In the genomic region with DNA sequence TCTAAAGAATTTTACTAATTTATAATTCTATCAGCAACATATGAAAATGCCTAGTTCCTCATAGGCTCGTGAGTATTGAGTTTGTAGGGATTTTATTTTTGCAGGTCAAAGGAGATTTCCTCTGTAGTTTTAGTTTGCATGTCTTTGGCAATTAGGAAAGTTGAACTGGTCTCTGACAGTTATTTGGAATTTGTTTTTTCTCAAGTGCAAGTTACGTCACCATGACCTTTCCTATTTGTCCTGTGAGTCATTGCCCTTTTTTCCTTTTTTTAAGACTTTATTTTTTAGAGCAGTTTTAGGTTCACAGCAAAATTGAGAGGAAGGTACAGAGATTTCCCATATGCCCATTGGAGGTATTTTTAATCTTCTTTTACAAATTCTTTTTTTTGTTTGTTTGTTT, we compare ENCODE assay signal across 1 cellular context.
TF ChIP-seq lines count a peak whose summit lies in the region.

No MANE protein-coding gene starts in this region.

TF ChIP-seq in HepG2, 621 proteins besides CTCF, POLR2A, EP300 and RAD21 (continued from another document):
- TF ChIP-seq, protein P1, sequence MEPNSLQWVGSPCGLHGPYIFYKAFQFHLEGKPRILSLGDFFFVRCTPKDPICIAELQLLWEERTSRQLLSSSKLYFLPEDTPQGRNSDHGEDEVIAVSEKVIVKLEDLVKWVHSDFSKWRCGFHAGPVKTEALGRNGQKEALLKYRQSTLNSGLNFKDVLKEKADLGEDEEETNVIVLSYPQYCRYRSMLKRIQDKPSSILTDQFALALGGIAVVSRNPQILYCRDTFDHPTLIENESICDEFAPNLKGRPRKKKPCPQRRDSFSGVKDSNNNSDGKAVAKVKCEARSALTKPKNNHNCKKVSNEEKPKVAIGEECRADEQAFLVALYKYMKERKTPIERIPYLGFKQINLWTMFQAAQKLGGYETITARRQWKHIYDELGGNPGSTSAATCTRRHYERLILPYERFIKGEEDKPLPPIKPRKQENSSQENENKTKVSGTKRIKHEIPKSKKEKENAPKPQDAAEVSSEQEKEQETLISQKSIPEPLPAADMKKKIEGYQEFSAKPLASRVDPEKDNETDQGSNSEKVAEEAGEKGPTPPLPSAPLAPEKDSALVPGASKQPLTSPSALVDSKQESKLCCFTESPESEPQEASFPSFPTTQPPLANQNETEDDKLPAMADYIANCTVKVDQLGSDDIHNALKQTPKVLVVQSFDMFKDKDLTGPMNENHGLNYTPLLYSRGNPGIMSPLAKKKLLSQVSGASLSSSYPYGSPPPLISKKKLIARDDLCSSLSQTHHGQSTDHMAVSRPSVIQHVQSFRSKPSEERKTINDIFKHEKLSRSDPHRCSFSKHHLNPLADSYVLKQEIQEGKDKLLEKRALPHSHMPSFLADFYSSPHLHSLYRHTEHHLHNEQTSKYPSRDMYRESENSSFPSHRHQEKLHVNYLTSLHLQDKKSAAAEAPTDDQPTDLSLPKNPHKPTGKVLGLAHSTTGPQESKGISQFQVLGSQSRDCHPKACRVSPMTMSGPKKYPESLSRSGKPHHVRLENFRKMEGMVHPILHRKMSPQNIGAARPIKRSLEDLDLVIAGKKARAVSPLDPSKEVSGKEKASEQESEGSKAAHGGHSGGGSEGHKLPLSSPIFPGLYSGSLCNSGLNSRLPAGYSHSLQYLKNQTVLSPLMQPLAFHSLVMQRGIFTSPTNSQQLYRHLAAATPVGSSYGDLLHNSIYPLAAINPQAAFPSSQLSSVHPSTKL (CRISPR knock-in tag; IDR thresholded peaks at IDR 0.05) = peak; percentile 39; the same call in 1 of the 2 replicates
- TF ChIP-seq SMAD1 (CRISPR knock-in tag; IDR thresholded peaks at IDR 0.05; ENCODE audit: borderline replicate concordance, low read depth) = no peak
- no peak for TF ChIP-seq ZNF75D (CRISPR knock-in tag; IDR thresholded peaks at IDR 0.05; ENCODE audit: borderline replicate concordance)
- TF ChIP-seq JUNB (CRISPR knock-in tag; IDR thresholded peaks at IDR 0.05; ENCODE audit: borderline replicate concordance) = 0 out of 2 replicates have a peak, but pooled peaks have one; percentile 58
